9 cellular contexts compared by ENCODE assay signal in the genomic region with DNA sequence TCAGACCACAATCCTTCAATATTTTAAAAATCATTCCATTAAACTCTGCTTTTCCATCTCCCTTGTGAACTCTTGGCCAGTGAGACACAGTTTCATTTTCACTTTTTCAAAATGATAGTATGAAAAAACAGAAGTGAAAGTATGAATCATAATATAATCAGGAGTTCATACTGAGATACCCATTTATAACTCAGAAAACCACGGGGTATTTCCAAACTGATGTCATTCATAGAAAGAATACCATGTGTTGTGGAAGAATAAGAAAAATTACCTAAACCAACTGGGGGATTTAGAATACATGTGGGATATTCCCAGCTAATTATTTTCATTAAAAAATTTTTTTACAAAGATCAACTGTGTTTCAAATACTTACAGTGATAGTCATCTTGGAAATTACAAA.
DNase-seq lines count a peak whose midpoint lies in the region; ATAC-seq, FAIRE-seq and TF ChIP-seq lines count a peak whose summit lies in the region.
"Had no signal": no experiment of that assay in that cellular context is flagged by ENCODE, and none has a peak within 500 bp of the region (broad histone marks: within the 10 kb centered on the region; RNA-seq: fewer than 3 reads in every experiment).

No MANE protein-coding gene starts in this region.

- H3K27me3 ChIP-seq in KMS-11 (ENCODE audit: insufficient read depth, low read depth) (no peaks in the 10 kb centered on the region), astrocyte (ENCODE audit: insufficient read depth, low read length) (no peaks in the 10 kb centered on the region)

- no peak overlapping the region for H2AFZ ChIP-seq in KMS-11 (ENCODE audit: low read depth)
- no peak overlapping the region for H2AFZ ChIP-seq in astrocyte (ENCODE audit: low read depth, low read length)

- H3K79me2 ChIP-seq in KMS-11 (ENCODE audit: insufficient read depth, low read depth): no peaks in the 10 kb centered on the region
- H3K79me2 ChIP-seq in astrocyte (ENCODE audit: insufficient read depth, low read length): no peaks in the 10 kb centered on the region

- no peaks in the 10 kb centered on the region for H3K27me3 Mint-ChIP-seq in astrocyte (ENCODE audit: low read depth, unreplicated experiment)

- no peaks in the 10 kb centered on the region for H3K36me3 ChIP-seq in KMS-11 (ENCODE audit: insufficient read depth)
- no peaks in the 10 kb centered on the region for H3K36me3 ChIP-seq in astrocyte (ENCODE audit: insufficient read depth, low read length)

- peak overlapping the region; percentile 80 for H3K27ac Mint-ChIP-seq in astrocyte (ENCODE audit: unreplicated experiment)

- H3K4me3 Mint-ChIP-seq in astrocyte (ENCODE audit: unreplicated experiment): peak overlapping the region; percentile 71

- H4K20me1 ChIP-seq in KMS-11 (ENCODE audit: insufficient read depth) (no peaks in the 10 kb centered on the region), astrocyte (ENCODE audit: insufficient read depth, low read length) (no peaks in the 10 kb centered on the region)

- DNase-seq in GM10266 (ENCODE audit: extremely low spot score) (peak; percentile 51), astrocyte (ENCODE audit: low read depth) (peak; percentile 81), non-pigmented ciliary epithelial cell (ENCODE audit: low read depth) (peak; percentile 69), mucosa of gallbladder (ENCODE audit: low spot score) (no peak), left ventricle myocardium superior (no peak), NCI-H2081 (lab: John Stamatoyannopoulos, UW) (no peak)

- peaks cover 16% of the 10 kb centered on the region for H3K4me1 Mint-ChIP-seq in astrocyte (ENCODE audit: low read depth, unreplicated experiment)

- H3K9ac ChIP-seq in KMS-11 (peak overlapping the region; percentile 26; the same call in 1 of the 2 replicates), astrocyte (ENCODE audit: low read length) (peak overlapping the region; percentile 33)

- ATAC-seq in GM21576 (IDR thresholded peaks at IDR 0.05; ENCODE audit: unreplicated experiment) (peak; percentile 59), left ventricle myocardium superior (no peak)

- FAIRE-seq in astrocyte (lab: Jason Lieb, UNC): no peak

- H3K36me3 Mint-ChIP-seq in astrocyte (ENCODE audit: low read depth, unreplicated experiment): peaks cover 1% of the 10 kb centered on the region

- no peaks in the 10 kb centered on the region for H3K9me3 Mint-ChIP-seq in astrocyte (ENCODE audit: unreplicated experiment)

- H3K27ac ChIP-seq in KMS-11: peak overlapping the region; percentile 75
- H3K27ac ChIP-seq in astrocyte (ENCODE audit: low read depth, low read length): peak overlapping the region; percentile 76

- H3K4me1 ChIP-seq in KMS-11 (ENCODE audit: low read depth, poor library complexity, severe bottlenecking): peaks cover 37% of the 10 kb centered on the region
- peaks cover 7% of the 10 kb centered on the region for H3K4me1 ChIP-seq in astrocyte (ENCODE audit: insufficient read depth, low read length)

- no peak for TF ChIP-seq CTCF in GM10266 (IDR thresholded peaks at IDR 0.05; ENCODE audit: control insufficient read depth, insufficient read depth, low read depth, missing control alignments)
- no peak for TF ChIP-seq CTCF in KMS-11 (conservative IDR thresholded peaks at IDR 0.05; ENCODE audit: low read depth, low read length)
- TF ChIP-seq CTCF in astrocyte (IDR thresholded peaks at IDR 0.05; ENCODE audit: insufficient read depth, low read depth, low read length): no peak

- H3K9me3 ChIP-seq in astrocyte (ENCODE audit: insufficient read depth, low read depth, low read length): no peaks in the 10 kb centered on the region

- H3K4me3 ChIP-seq in KMS-11 (IDR thresholded peaks at IDR 0.05; ENCODE audit: insufficient read depth, low read depth, low read length) (no peak overlapping the region), astrocyte (ENCODE audit: insufficient read depth, low read depth, low read length) (no peak overlapping the region)
- H3K4me3 ChIP-seq: skin epidermis had no signal

- intact Hi-C loops in left ventricle myocardium superior (cut with micrococcal nuclease): no loop called here

- H3K4me2 ChIP-seq in KMS-11 (peak overlapping the region; percentile 59), astrocyte (ENCODE audit: low read length) (peak overlapping the region; percentile 64)

Comparison
In these comparisons a context has a peak if more than half of its experiments do, and no peak if none do; other contexts are left out.
1. DNase-seq: peak in GM10266 (single experiment), astrocyte (single experiment) and non-pigmented ciliary epithelial cell (single experiment); none in mucosa of gallbladder (single experiment), left ventricle myocardium superior (single experiment) and NCI-H2081 (0 of 2).